ENCODE assay signal across 1 cellular context in the genomic region with DNA sequence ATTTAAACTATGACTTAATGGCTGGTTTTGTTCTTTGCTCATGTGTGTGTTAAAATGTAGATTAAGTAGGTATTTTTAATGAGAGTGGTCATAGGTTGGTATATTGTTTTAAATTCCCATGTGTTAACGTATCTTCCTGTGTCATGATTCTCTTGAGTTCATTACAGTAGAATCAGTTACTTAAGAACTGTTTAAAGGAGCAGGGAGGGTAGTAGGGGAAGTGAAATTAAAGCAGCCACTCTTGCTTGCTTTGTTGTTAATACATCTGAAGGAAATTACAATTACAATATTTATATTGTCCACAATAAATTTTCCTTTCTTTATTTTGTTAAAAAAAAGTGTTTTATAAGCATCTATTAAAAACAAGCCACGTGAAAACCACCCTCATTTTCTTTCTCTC.
TF ChIP-seq lines count a peak whose summit lies in the region.

No MANE protein-coding gene starts in this region.

TF ChIP-seq in GM23338, 12 proteins besides CTCF, POLR2A, EP300 and RAD21:
- TF ChIP-seq JUNB (IDR thresholded peaks at IDR 0.05; ENCODE audit: unreplicated experiment) (no peak), CREB1 (CRISPR knock-in tag; IDR thresholded peaks at IDR 0.05; ENCODE audit: low read depth) (no peak), POLR2AphosphoS5 (IDR thresholded peaks at IDR 0.05; ENCODE audit: low read depth) (no peak), EZH2 (IDR thresholded peaks at IDR 0.05; ENCODE audit: low read depth, unreplicated experiment) (no peak), EZH2phosphoT487 (IDR thresholded peaks at IDR 0.05; ENCODE audit: unreplicated experiment) (no peak), NANOG (IDR thresholded peaks at IDR 0.05; ENCODE audit: borderline replicate concordance) (no peak), ZNF331 (CRISPR knock-in tag; IDR thresholded peaks at IDR 0.05; ENCODE audit: low read depth) (no peak), ZNF114 (CRISPR knock-in tag; IDR thresholded peaks at IDR 0.05) (no peak), STAT1 (IDR thresholded peaks at IDR 0.05; ENCODE audit: unreplicated experiment) (no peak)
- TF ChIP-seq, protein P1, sequence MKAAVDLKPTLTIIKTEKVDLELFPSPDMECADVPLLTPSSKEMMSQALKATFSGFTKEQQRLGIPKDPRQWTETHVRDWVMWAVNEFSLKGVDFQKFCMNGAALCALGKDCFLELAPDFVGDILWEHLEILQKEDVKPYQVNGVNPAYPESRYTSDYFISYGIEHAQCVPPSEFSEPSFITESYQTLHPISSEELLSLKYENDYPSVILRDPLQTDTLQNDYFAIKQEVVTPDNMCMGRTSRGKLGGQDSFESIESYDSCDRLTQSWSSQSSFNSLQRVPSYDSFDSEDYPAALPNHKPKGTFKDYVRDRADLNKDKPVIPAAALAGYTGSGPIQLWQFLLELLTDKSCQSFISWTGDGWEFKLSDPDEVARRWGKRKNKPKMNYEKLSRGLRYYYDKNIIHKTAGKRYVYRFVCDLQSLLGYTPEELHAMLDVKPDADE (IDR thresholded peaks at IDR 0.05), result no peak
- TF ChIP-seq, protein P2, sequence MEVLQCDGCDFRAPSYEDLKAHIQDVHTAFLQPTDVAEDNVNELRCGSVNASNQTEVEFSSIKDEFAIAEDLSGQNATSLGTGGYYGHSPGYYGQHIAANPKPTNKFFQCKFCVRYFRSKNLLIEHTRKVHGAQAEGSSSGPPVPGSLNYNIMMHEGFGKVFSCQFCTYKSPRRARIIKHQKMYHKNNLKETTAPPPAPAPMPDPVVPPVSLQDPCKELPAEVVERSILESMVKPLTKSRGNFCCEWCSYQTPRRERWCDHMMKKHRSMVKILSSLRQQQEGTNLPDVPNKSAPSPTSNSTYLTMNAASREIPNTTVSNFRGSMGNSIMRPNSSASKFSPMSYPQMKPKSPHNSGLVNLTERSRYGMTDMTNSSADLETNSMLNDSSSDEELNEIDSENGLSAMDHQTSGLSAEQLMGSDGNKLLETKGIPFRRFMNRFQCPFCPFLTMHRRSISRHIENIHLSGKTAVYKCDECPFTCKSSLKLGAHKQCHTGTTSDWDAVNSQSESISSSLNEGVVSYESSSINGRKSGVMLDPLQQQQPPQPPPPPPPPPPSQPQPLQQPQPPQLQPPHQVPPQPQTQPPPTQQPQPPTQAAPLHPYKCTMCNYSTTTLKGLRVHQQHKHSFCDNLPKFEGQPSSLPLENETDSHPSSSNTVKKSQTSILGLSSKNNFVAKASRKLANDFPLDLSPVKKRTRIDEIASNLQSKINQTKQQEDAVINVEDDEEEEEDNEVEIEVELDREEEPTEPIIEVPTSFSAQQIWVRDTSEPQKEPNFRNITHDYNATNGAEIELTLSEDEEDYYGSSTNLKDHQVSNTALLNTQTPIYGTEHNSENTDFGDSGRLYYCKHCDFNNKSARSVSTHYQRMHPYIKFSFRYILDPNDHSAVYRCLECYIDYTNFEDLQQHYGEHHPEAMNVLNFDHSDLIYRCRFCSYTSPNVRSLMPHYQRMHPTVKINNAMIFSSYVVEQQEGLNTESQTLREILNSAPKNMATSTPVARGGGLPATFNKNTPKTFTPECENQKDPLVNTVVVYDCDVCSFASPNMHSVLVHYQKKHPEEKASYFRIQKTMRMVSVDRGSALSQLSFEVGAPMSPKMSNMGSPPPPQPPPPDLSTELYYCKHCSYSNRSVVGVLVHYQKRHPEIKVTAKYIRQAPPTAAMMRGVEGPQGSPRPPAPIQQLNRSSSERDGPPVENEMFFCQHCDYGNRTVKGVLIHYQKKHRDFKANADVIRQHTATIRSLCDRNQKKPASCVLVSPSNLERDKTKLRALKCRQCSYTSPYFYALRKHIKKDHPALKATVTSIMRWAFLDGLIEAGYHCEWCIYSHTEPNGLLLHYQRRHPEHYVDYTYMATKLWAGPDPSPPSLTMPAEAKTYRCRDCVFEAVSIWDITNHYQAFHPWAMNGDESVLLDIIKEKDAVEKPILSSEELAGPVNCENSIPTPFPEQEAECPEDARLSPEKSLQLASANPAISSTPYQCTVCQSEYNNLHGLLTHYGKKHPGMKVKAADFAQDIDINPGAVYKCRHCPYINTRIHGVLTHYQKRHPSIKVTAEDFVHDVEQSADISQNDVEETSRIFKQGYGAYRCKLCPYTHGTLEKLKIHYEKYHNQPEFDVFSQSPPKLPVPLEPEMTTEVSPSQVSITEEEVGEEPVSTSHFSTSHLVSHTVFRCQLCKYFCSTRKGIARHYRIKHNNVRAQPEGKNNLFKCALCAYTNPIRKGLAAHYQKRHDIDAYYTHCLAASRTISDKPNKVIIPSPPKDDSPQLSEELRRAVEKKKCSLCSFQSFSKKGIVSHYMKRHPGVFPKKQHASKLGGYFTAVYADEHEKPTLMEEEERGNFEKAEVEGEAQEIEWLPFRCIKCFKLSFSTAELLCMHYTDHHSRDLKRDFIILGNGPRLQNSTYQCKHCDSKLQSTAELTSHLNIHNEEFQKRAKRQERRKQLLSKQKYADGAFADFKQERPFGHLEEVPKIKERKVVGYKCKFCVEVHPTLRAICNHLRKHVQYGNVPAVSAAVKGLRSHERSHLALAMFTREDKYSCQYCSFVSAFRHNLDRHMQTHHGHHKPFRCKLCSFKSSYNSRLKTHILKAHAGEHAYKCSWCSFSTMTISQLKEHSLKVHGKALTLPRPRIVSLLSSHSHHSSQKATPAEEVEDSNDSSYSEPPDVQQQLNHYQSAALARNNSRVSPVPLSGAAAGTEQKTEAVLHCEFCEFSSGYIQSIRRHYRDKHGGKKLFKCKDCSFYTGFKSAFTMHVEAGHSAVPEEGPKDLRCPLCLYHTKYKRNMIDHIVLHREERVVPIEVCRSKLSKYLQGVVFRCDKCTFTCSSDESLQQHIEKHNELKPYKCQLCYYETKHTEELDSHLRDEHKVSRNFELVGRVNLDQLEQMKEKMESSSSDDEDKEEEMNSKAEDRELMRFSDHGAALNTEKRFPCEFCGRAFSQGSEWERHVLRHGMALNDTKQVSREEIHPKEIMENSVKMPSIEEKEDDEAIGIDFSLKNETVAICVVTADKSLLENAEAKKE (CRISPR knock-in tag; IDR thresholded peaks at IDR 0.05), result no peak
- TF ChIP-seq, protein P3, sequence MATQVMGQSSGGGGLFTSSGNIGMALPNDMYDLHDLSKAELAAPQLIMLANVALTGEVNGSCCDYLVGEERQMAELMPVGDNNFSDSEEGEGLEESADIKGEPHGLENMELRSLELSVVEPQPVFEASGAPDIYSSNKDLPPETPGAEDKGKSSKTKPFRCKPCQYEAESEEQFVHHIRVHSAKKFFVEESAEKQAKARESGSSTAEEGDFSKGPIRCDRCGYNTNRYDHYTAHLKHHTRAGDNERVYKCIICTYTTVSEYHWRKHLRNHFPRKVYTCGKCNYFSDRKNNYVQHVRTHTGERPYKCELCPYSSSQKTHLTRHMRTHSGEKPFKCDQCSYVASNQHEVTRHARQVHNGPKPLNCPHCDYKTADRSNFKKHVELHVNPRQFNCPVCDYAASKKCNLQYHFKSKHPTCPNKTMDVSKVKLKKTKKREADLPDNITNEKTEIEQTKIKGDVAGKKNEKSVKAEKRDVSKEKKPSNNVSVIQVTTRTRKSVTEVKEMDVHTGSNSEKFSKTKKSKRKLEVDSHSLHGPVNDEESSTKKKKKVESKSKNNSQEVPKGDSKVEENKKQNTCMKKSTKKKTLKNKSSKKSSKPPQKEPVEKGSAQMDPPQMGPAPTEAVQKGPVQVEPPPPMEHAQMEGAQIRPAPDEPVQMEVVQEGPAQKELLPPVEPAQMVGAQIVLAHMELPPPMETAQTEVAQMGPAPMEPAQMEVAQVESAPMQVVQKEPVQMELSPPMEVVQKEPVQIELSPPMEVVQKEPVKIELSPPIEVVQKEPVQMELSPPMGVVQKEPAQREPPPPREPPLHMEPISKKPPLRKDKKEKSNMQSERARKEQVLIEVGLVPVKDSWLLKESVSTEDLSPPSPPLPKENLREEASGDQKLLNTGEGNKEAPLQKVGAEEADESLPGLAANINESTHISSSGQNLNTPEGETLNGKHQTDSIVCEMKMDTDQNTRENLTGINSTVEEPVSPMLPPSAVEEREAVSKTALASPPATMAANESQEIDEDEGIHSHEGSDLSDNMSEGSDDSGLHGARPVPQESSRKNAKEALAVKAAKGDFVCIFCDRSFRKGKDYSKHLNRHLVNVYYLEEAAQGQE (IDR thresholded peaks at IDR 0.05; ENCODE audit: unreplicated experiment), result no peak
